27 cellular contexts compared by ENCODE assay signal in genomic region chr4:132991111-132991510, GRCh38.
"Had no signal": no experiment of that assay in that cellular context is flagged by ENCODE, and none has a peak within 500 bp of the region (broad histone marks: within the 10 kb centered on the region; RNA-seq: fewer than 3 reads in every experiment).

No MANE protein-coding gene starts in this region.

- ATAC-seq: activated CD4-positive, alpha-beta T cell treated with anti-CD3 and anti-CD28 coated beads for 36 hours; activated T-cell treated with anti-CD3 and anti-CD28 coated beads, Interleukin-2, amount 50 U/mL, for 4 hours; activated T-helper 17 cell treated with anti-CD3 and anti-CD28 coated beads, Interleukin-2, amount 50 U/mL, for 72 hours; body of pancreas; effector memory CD8-positive, alpha-beta T cell; esophagus mucosa; foreskin keratinocyte; gastrocnemius medialis; heart left ventricle had no signal

- H3K36me3 ChIP-seq: gastrocnemius medialis, heart left ventricle had no signal

- DNase-seq: activated CD4-positive, alpha-beta memory T cell treated with anti-CD3 and anti-CD28 coated beads, Interleukin-2, amount 10 ng/mL, durations not matched to agents 7 days and 5 days; activated CD4-positive, alpha-beta T cell treated with anti-CD3 and anti-CD28 coated beads for 36 hours; activated CD4-positive, alpha-beta T cell treated with anti-CD3 and anti-CD28 coated beads, Interleukin-2, amount 10 ng/mL, durations not matched to agents 24 days and 14 days; activated CD4-positive, CD25-positive, alpha-beta regulatory T cell; activated CD4-positive, CD25-positive, alpha-beta regulatory T cell treated with anti-CD3 and anti-CD28 coated beads, Interleukin-2, amount 50 U/mL, for 72 hours; activated CD8-positive, alpha-beta memory T cell treated with anti-CD3 and anti-CD28 coated beads for 24 hours; activated effector memory CD4-positive, alpha-beta T cell treated with Interleukin-2 at 50 U/mL for 16 hours; activated gamma-delta T cell treated with Interleukin-2 at 50 U/mL for 16 hours; activated naive CD4-positive, alpha-beta T cell treated with anti-CD3 and anti-CD28 coated beads, Interleukin-2, amount 50 U/mL, for 16 hours; activated naive CD4-positive, alpha-beta T cell treated with Interleukin-2 at 50 U/mL for 16 hours; activated T-cell treated with anti-CD3 and anti-CD28 coated beads, Interleukin-2, amount 50 U/mL, for 4 hours; amygdala; aorta; body of pancreas; caudate nucleus; cortex of kidney; dermis blood vessel endothelial cell; effector CD4-positive, alpha-beta T cell; effector memory CD8-positive, alpha-beta T cell; foreskin keratinocyte; gastrocnemius medialis; glutamatergic neuron; heart left ventricle; T-helper 2 cell had no signal

- H3K4me3 ChIP-seq: body of pancreas, gastrocnemius medialis, heart left ventricle had no signal

- H3K27ac ChIP-seq: body of pancreas, foreskin keratinocyte, gastrocnemius medialis, heart left ventricle had no signal

- FAIRE-seq: colon had no signal

- H3K27me3 ChIP-seq: body of pancreas, foreskin keratinocyte, gastrocnemius medialis, heart left ventricle had no signal

- H3K9me3 ChIP-seq: body of pancreas, gastrocnemius medialis, heart left ventricle had no signal

- H3K4me1 ChIP-seq: body of pancreas, foreskin keratinocyte, gastrocnemius medialis, heart left ventricle had no signal
